Comparison of ENCODE assay signal across 28 cellular contexts in genomic region chr19:49109051-49109450, GRCh38. TPM values are rescaled to one million over a fixed set of nuclear protein-coding genes. Genes with fewer than 3 reads are reported as not detected.
DNase-seq lines count a peak whose midpoint lies in the region; ATAC-seq, FAIRE-seq and TF ChIP-seq lines count a peak whose summit lies in the region.
"Had no signal": no experiment of that assay in that cellular context is flagged by ENCODE, and none has a peak within 500 bp of the region (broad histone marks: within the 10 kb centered on the region; RNA-seq: fewer than 3 reads in every experiment).

No MANE protein-coding gene starts in this region.

- H3K4me1 Mint-ChIP-seq in GM23338 (peaks cover 21% of the 10 kb centered on the region), neural crest cell (peaks cover 15% of the 10 kb centered on the region)

- 99% methylated on average over 5 of the region's 5 CpGs for WGBS in GM12878 (ENCODE audit: insufficient coverage, insufficient replicate concordance, low lambda C conversion rate, missing lambda C conversion rate)

- DNase-seq in A673 (ENCODE audit: low spot score), result no peak
- DNase-seq in GM23338 (ENCODE audit: low spot score), result no peak
- DNase-seq in GM12878 (ENCODE audit: low read depth, low spot score), result no peak
- DNase-seq in neural crest cell (ENCODE audit: low read depth, low spot score), result no peak
- DNase-seq: activated CD4-positive, alpha-beta T cell treated with anti-CD3 and anti-CD28 coated beads for 4 hours; Calu3; left cardiac atrium; mammary epithelial cell; NCI-H1048; NCI-H187; NCI-H2227 treated with DMSO at 0.1 percent for 48 hours; NCI-H69; nucleus accumbens; retina; substantia nigra had no signal

- CTCF ChIA-PET in A673 (lab: Charles Lee), result interaction anchor here (1.0 kb wide), 1 partner anchor 11 kb away, joined by 3 read pairs; no protein-coding TSS in a partner anchor
- CTCF ChIA-PET in GM12878 (lab: Yijun Ruan, JAX), result interaction anchor here (1.0 to 1.7 kb wide), 3 partner anchors 11 to 90 kb away, joined by 3 to 9 read pairs (median 3); no protein-coding TSS in a partner anchor

- peaks cover 58% of the 10 kb centered on the region for H3K36me3 ChIP-seq in A673 (ENCODE audit: insufficient read depth, low read length, poor library complexity, severe bottlenecking)
- 0 out of 2 replicates have a peak, but pooled peaks cover 10% of the 10 kb centered on the region for H3K36me3 ChIP-seq in GM23338 (ENCODE audit: insufficient read depth)
- peaks cover 7 to 37% of the 10 kb centered on the region in 2 experiments for H3K36me3 ChIP-seq in GM12878 (ENCODE audit: control insufficient read depth in 2 of 2, insufficient read depth in 2 of 2, low read length in 1 of 2)

- no peaks in the 10 kb centered on the region for H3K79me2 ChIP-seq in GM23338 (replicated peaks; ENCODE audit: insufficient read depth)
- no peaks in the 10 kb centered on the region for H3K79me2 ChIP-seq in GM12878 (ENCODE audit: control insufficient read depth, insufficient read depth, low read length)

- intact Hi-C loops in A673 (cut with micrococcal nuclease; ENCODE audit: unreplicated experiment), result no loop called here
- intact Hi-C loops in GM12878 (cut with micrococcal nuclease; ENCODE audit: unreplicated experiment), result no loop called here

- H2AFZ ChIP-seq in GM23338 (no peak overlapping the region), GM12878 (ENCODE audit: control insufficient read depth, low read depth, low read length) (no peak overlapping the region)

- POLR2A ChIA-PET in A673 (lab: Charles Lee; ENCODE audit: low non-redundant PET) (no interaction called here), GM12878 (lab: Charles Lee) (interaction anchor here (0.7 kb wide), 1 partner anchor 341 kb away, joined by 8 read pairs; no protein-coding TSS in a partner anchor)

- peaks cover 52% of the 10 kb centered on the region for H3K36me3 Mint-ChIP-seq in GM23338 (ENCODE audit: low read depth)
- peaks cover 19% of the 10 kb centered on the region for H3K36me3 Mint-ChIP-seq in neural crest cell (ENCODE audit: low read depth)

- H3K27ac ChIP-seq in A673 (ENCODE audit: low read depth, low read length, poor library complexity, severe bottlenecking), result peak overlapping the region; percentile 58
- H3K27ac ChIP-seq in GM23338 (ENCODE audit: low read depth), result no peak overlapping the region
- no peak overlapping the region for H3K27ac ChIP-seq in GM12878 (ENCODE audit: control insufficient read depth, insufficient read depth)
- H3K27ac ChIP-seq: epithelial cell of prostate, heart left ventricle had no signal

- H3K9me2 ChIP-seq in GM23338 (ENCODE audit: insufficient read depth), result no peaks in the 10 kb centered on the region

- TF ChIP-seq CTCF in A673 (conservative IDR thresholded peaks at IDR 0.05; ENCODE audit: low read depth, low read length) (no peak), GM23338 (conservative IDR thresholded peaks at IDR 0.05; ENCODE audit: low read depth in 2 of 2) (no peak), GM12878 (IDR thresholded peaks at IDR 0.05 in 2 of 3, conservative IDR thresholded peaks at IDR 0.05 in 1 of 3; ENCODE audit: control insufficient read depth in 2 of 3, extremely low read depth in 1 of 3, insufficient read depth in 1 of 3, low read depth in 3 of 3, low read length in 3 of 3) (no peak), neural crest cell (conservative IDR thresholded peaks at IDR 0.05) (no peak)

- H3K4me3 ChIP-seq in A673 (ENCODE audit: low read depth, low read length, poor library complexity, severe bottlenecking) (no peak overlapping the region), GM23338 (no peak overlapping the region), GM12878 (no peak overlapping the region)
- H3K4me3 ChIP-seq: heart left ventricle had no signal

- BruUV-seq in A673 (replicated peaks; lab: Mats Ljungman, UMichigan), result no TSS peak
- BruUV-seq in GM12878 (replicated peaks; lab: Mats Ljungman, UMichigan), result no TSS peak

- SMC1A ChIA-PET in GM12878 (lab: Charles Lee; ENCODE audit: uncharacterized antibody, unreplicated experiment), result no interaction called here

- H3F3A ChIP-seq in GM23338 (replicated peaks; ENCODE audit: low read depth), result peaks cover 36% of the 10 kb centered on the region

- no peaks in the 10 kb centered on the region for H3K9me3 ChIP-seq in A673 (ENCODE audit: low read depth, low read length, poor library complexity, severe bottlenecking)
- no peaks in the 10 kb centered on the region for H3K9me3 ChIP-seq in GM12878 (replicated peaks; ENCODE audit: control insufficient read depth, insufficient read depth, low read length)
- H3K9me3 ChIP-seq: heart left ventricle had no signal

- H3K27me3 Mint-ChIP-seq in GM23338 (ENCODE audit: insufficient read depth, low read depth, poor library complexity) (peaks cover 21% of the 10 kb centered on the region), neural crest cell (ENCODE audit: low read depth) (peaks cover 12% of the 10 kb centered on the region)
- H3K27me3 Mint-ChIP-seq: activated naive CD4-positive, alpha-beta T cell treated with anti-CD3 and anti-CD28 coated beads, Interleukin-2, amount 50 U/mL, for 24 hours had no signal

- peaks cover 10% of the 10 kb centered on the region for H3K4me1 ChIP-seq in A673 (ENCODE audit: insufficient read depth, low read length, poor library complexity, severe bottlenecking)
- no peaks in the 10 kb centered on the region; the same call in 1 of the 2 replicates for H3K4me1 ChIP-seq in GM23338 (ENCODE audit: insufficient read depth)
- H3K4me1 ChIP-seq in GM12878 (ENCODE audit: control insufficient read depth, insufficient read depth, low read length), result peaks cover 4% of the 10 kb centered on the region

- TF ChIP-seq RAD21 in GM12878 (IDR thresholded peaks at IDR 0.05; ENCODE audit: insufficient read depth, low read depth, low read length), result no peak

- H3K27me3 ChIP-seq in A673 (replicated peaks; ENCODE audit: insufficient read depth, low read depth, low read length, poor library complexity), result no peaks in the 10 kb centered on the region
- no peaks in the 10 kb centered on the region for H3K27me3 ChIP-seq in GM23338 (ENCODE audit: insufficient read depth)
- no peaks in the 10 kb centered on the region for H3K27me3 ChIP-seq in GM12878 (replicated peaks in 1 of 2; ENCODE audit: control insufficient read depth in 2 of 2, insufficient read depth in 2 of 2, low read length in 1 of 2)
- H3K27me3 ChIP-seq: heart left ventricle had no signal

- TF ChIP-seq EP300 in GM12878 (IDR thresholded peaks at IDR 0.05; ENCODE audit: borderline replicate concordance in 1 of 2, control insufficient read depth in 1 of 2, low read depth in 2 of 2, low read length in 2 of 2), result no peak

- no peak for FAIRE-seq in GM12878 (lab: Jason Lieb, UNC)
- FAIRE-seq: astrocyte had no signal

- H3K27ac Mint-ChIP-seq in GM23338 (peak overlapping the region; percentile 85; the same call in 1 of the 2 replicates), neural crest cell (ENCODE audit: unreplicated experiment) (no peak overlapping the region)
- H3K27ac Mint-ChIP-seq: activated naive CD4-positive, alpha-beta T cell treated with anti-CD3 and anti-CD28 coated beads, Interleukin-2, amount 50 U/mL, for 24 hours; T-helper 1 cell treated with Interleukin-12 subunit alpha and Interleukin-12 subunit beta and Interleukin-4 antibody, amounts not matched to agents 30 μg/mL and 1 μg/mL, for 36 hours had no signal

- RAD21 ChIA-PET in GM12878 (lab: Charles Lee; ENCODE audit: unreplicated experiment), result no interaction called here

- peaks cover 30% of the 10 kb centered on the region; the same call in 1 of the 2 replicates for H4K20me1 ChIP-seq in GM23338 (replicated peaks; ENCODE audit: insufficient read depth)
- no peaks in the 10 kb centered on the region for H4K20me1 ChIP-seq in GM12878 (ENCODE audit: control insufficient read depth, insufficient read depth)

- no peaks in the 10 kb centered on the region; the same call in 1 of the 3 replicates for H3K9me3 Mint-ChIP-seq in GM23338
- no peaks in the 10 kb centered on the region for H3K9me3 Mint-ChIP-seq in neural crest cell
- H3K9me3 Mint-ChIP-seq: activated naive CD4-positive, alpha-beta T cell treated with anti-CD3 and anti-CD28 coated beads, Interleukin-2, amount 50 U/mL, for 24 hours; CD14-positive monocyte; T-helper 1 cell treated with Interleukin-12 subunit alpha and Interleukin-12 subunit beta and Interleukin-4 antibody, amounts not matched to agents 30 μg/mL and 1 μg/mL, for 36 hours had no signal

- in situ Hi-C loops in GM12878 (cut with MboI), result no loop called here

- H3K4me2 ChIP-seq in GM23338 (no peak overlapping the region), GM12878 (ENCODE audit: control insufficient read depth, insufficient read depth) (no peak overlapping the region)

- no peak overlapping the region for H3K9ac ChIP-seq in GM12878 (ENCODE audit: control insufficient read depth, insufficient read depth, low read length)

- ATAC-seq in GM23338, result no peak
- no peak for ATAC-seq in GM12878
- no peak for ATAC-seq in HG03135 (IDR thresholded peaks at IDR 0.05; ENCODE audit: unreplicated experiment)
- no peak for ATAC-seq in GM18520 (IDR thresholded peaks at IDR 0.05; ENCODE audit: unreplicated experiment)
- ATAC-seq in GM21786 (IDR thresholded peaks at IDR 0.05; ENCODE audit: unreplicated experiment), result no peak
- ATAC-seq: heart left ventricle, left cardiac atrium had no signal

- H3K4me3 Mint-ChIP-seq in GM23338 (no peak overlapping the region), neural crest cell (peak overlapping the region; percentile 50)
- H3K4me3 Mint-ChIP-seq: activated naive CD4-positive, alpha-beta T cell treated with anti-CD3 and anti-CD28 coated beads, Interleukin-2, amount 50 U/mL, for 24 hours; CD14-positive monocyte; T-helper 1 cell treated with Interleukin-12 subunit alpha and Interleukin-12 subunit beta and Interleukin-4 antibody, amounts not matched to agents 30 μg/mL and 1 μg/mL, for 36 hours had no signal

- peak; percentile 54 for TF ChIP-seq POLR2A in GM12878 (IDR thresholded peaks at IDR 0.05; ENCODE audit: low read depth, low read length)

RNA-seq across cellular contexts. Expression of gene LIN7B, which starts 5.1 kb away (rescaled TPM):
- total RNA-seq in A673 (2021), result 19.9 and 24.3 TPM in 2 replicates
- 1.2 and 7.8 TPM in 2 replicates for total RNA-seq in GM23338 (2014; rRNA removed; shearing (Covaris generic))
- 8.6 and 10.5 TPM in 2 replicates for polyA plus RNA-seq in GM23338 (2016; fragmentation: Nextera tagmentation; extraction: Ambion mirVana)
- 0.67 TPM in 1 of 2 replicates, not detected in the other for total RNA-seq in GM12878 (2013; cell fraction: nucleolus; rRNA removed)
- 1.5 and 1.9 TPM in 2 replicates for total RNA-seq in GM12878 (2014; rRNA removed)
- 0.63 and 1.1 TPM in 2 replicates for total RNA-seq in GM12878 (2014; rRNA removed; fragmentation: Illumina TruSeq; extraction: Trizol)
- 1.8 and 2.9 TPM in 2 replicates for total RNA-seq in GM12878 (2021)
- polyA plus RNA-seq in GM12878 (2011; ENCODE audit: low read depth), result not detected
- 0.50 and 0.88 TPM in 2 replicates for polyA plus RNA-seq in GM12878 (2011; rRNA removed)
- polyA plus RNA-seq in GM12878 (2011; cell fraction: cytosol; rRNA removed), result 1.2 and 1.8 TPM in 2 replicates
- polyA plus RNA-seq in GM12878 (2011; cell fraction: nucleus; rRNA removed), result 2.2 and 4.1 TPM in 2 replicates
- 1.4 and 1.5 TPM in 2 replicates for polyA plus RNA-seq in GM12878 (2012)
- not detected in 2 replicates for polyA plus RNA-seq in GM12878 (2014; fragmentation: Illumina TruSeq; extraction: Trizol)
- under 1 TPM in 1 of 2 experiments, not detected in 1; 0.15 TPM for polyA plus RNA-seq in GM12878 (2014; fragmentation: Nextera tagmentation; extraction: Ambion mirVana)
- 2.6 and 3.2 TPM in 2 replicates for polyA plus RNA-seq in GM12878 (2014; rRNA removed)
- 1 to 10 TPM; 3.0 to 3.5 TPM for polyA plus RNA-seq in GM12878 (2016; fragmentation: Nextera tagmentation; extraction: Ambion mirVana)
- 0.67 and 0.80 TPM in 2 replicates for polyA minus RNA-seq in GM12878 (2011; rRNA and poly(A)+ RNA removed)
- 4.3 TPM in 1 of 2 replicates, not detected in the other for polyA minus RNA-seq in GM12878 (2011; cell fraction: cytosol; rRNA and poly(A)+ RNA removed)
- polyA minus RNA-seq in GM12878 (2011; cell fraction: nucleus; rRNA and poly(A)+ RNA removed), result 0.77 and 1.8 TPM in 2 replicates
- total RNA-seq in neural crest cell, result 5.4 and 7.5 TPM in 2 replicates

RNA-seq across cellular contexts. Expression of gene C19orf73, which starts 9.9 kb away (rescaled TPM):
- total RNA-seq in A673 (2021) (1.7 and 2.6 TPM in 2 replicates), GM12878 (2014; rRNA removed) (0.98 and 1.2 TPM in 2 replicates), GM12878 (2014; rRNA removed; fragmentation: Illumina TruSeq; extraction: Trizol) (0.49 and 0.60 TPM in 2 replicates), GM12878 (2021) (0.74 and 0.90 TPM in 2 replicates), neural crest cell (1.0 and 1.3 TPM in 2 replicates)
- 2.6 and 8.1 TPM in 2 replicates for total RNA-seq in GM23338 (2014; rRNA removed; shearing (Covaris generic))
- polyA plus RNA-seq in GM23338 (2016; fragmentation: Nextera tagmentation; extraction: Ambion mirVana) (8.0 and 9.1 TPM in 2 replicates), GM12878 (2011; rRNA removed) (0.29 and 0.54 TPM in 2 replicates), GM12878 (2014; fragmentation: Illumina TruSeq; extraction: Trizol) (0.65 TPM in 1 of 2 replicates, not detected in the other), GM12878 (2014; fragmentation: Nextera tagmentation; extraction: Ambion mirVana) (under 1 TPM; 0.20 to 0.69 TPM), GM12878 (2014; rRNA removed) (1.0 and 2.1 TPM in 2 replicates), GM12878 (2016; fragmentation: Nextera tagmentation; extraction: Ambion mirVana) (1 to 10 TPM; 1.6 to 2.0 TPM)
- total RNA-seq in GM12878 (2013; cell fraction: nucleolus; rRNA removed), result 0.69 and 1.2 TPM in 2 replicates
- not detected for polyA plus RNA-seq in GM12878 (2011; ENCODE audit: low read depth)
- polyA plus RNA-seq in GM12878 (2011; cell fraction: cytosol; rRNA removed), result 1.4 and 2.0 TPM in 2 replicates
- 2.3 and 3.4 TPM in 2 replicates for polyA plus RNA-seq in GM12878 (2011; cell fraction: nucleus; rRNA removed)
- 0.51 and 0.55 TPM in 2 replicates for polyA plus RNA-seq in GM12878 (2012)
- 0.66 and 3.6 TPM in 2 replicates for polyA minus RNA-seq in GM12878 (2011; rRNA and poly(A)+ RNA removed)
- polyA minus RNA-seq in GM12878 (2011; cell fraction: cytosol; rRNA and poly(A)+ RNA removed), result not detected in 2 replicates
- polyA minus RNA-seq in GM12878 (2011; cell fraction: nucleus; rRNA and poly(A)+ RNA removed), result 2.7 and 4.1 TPM in 2 replicates
- total RNA-seq: urinary bladder had no signal

RNA-seq across cellular contexts. Expression of gene PPFIA3, which starts 10.3 kb away (rescaled TPM):
- total RNA-seq in A673 (2021), result 33.1 and 33.6 TPM in 2 replicates
- 22.6 and 29.7 TPM in 2 replicates for total RNA-seq in GM23338 (2014; rRNA removed; shearing (Covaris generic))
- polyA plus RNA-seq in GM23338 (2016; fragmentation: Nextera tagmentation; extraction: Ambion mirVana), result 21.3 and 25.4 TPM in 2 replicates
- total RNA-seq in GM12878 (2013; cell fraction: nucleolus; rRNA removed), result 3.5 and 5.8 TPM in 2 replicates
- total RNA-seq in GM12878 (2014; rRNA removed), result 0.73 and 0.87 TPM in 2 replicates
- 0.40 and 0.60 TPM in 2 replicates for total RNA-seq in GM12878 (2014; rRNA removed; fragmentation: Illumina TruSeq; extraction: Trizol)
- 1.3 and 1.7 TPM in 2 replicates for total RNA-seq in GM12878 (2021)
- polyA plus RNA-seq in GM12878 (2011; ENCODE audit: low read depth), result 0.41 TPM
- polyA plus RNA-seq in GM12878 (2011; rRNA removed), result 0.71 and 0.79 TPM in 2 replicates
- 0.81 and 1.2 TPM in 2 replicates for polyA plus RNA-seq in GM12878 (2011; cell fraction: cytosol; rRNA removed)
- polyA plus RNA-seq in GM12878 (2011; cell fraction: nucleus; rRNA removed), result 6.1 and 6.5 TPM in 2 replicates
- 0.69 and 1.0 TPM in 2 replicates for polyA plus RNA-seq in GM12878 (2012)
- 0.21 TPM in 1 of 2 replicates, not detected in the other for polyA plus RNA-seq in GM12878 (2014; fragmentation: Illumina TruSeq; extraction: Trizol)
- polyA plus RNA-seq in GM12878 (2014; fragmentation: Nextera tagmentation; extraction: Ambion mirVana), result not detected
- 0.62 and 1.3 TPM in 2 replicates for polyA plus RNA-seq in GM12878 (2014; rRNA removed)
- polyA plus RNA-seq in GM12878 (2016; fragmentation: Nextera tagmentation; extraction: Ambion mirVana), result under 1 TPM in 1 of 2 experiments, not detected in 1; 0.11 TPM
- polyA minus RNA-seq in GM12878 (2011; rRNA and poly(A)+ RNA removed), result 1.0 and 1.4 TPM in 2 replicates
- 0.52 and 1.3 TPM in 2 replicates for polyA minus RNA-seq in GM12878 (2011; cell fraction: cytosol; rRNA and poly(A)+ RNA removed)
- polyA minus RNA-seq in GM12878 (2011; cell fraction: nucleus; rRNA and poly(A)+ RNA removed), result 1.2 and 3.8 TPM in 2 replicates
- 21.7 and 22.7 TPM in 2 replicates for total RNA-seq in neural crest cell
- polyA plus RNA-seq: CD14-positive monocyte had no signal

RNA-seq across cellular contexts. Expression of gene SNRNP70, which starts 23.8 kb away (rescaled TPM):
- total RNA-seq in A673 (2021) (291 and 295 TPM in 2 replicates), GM12878 (2014; rRNA removed) (279 and 350 TPM in 2 replicates), GM12878 (2014; rRNA removed; fragmentation: Illumina TruSeq; extraction: Trizol) (89.2 and 90.2 TPM in 2 replicates), GM12878 (2021) (193 and 215 TPM in 2 replicates), neural crest cell (291 and 303 TPM in 2 replicates)
- 349 and 361 TPM in 2 replicates for total RNA-seq in GM23338 (2014; rRNA removed; shearing (Covaris generic))
- polyA plus RNA-seq in GM23338 (2016; fragmentation: Nextera tagmentation; extraction: Ambion mirVana) (229 and 243 TPM in 2 replicates), GM12878 (2011; rRNA removed) (105 and 162 TPM in 2 replicates), GM12878 (2014; fragmentation: Illumina TruSeq; extraction: Trizol) (102 and 112 TPM in 2 replicates), GM12878 (2014; fragmentation: Nextera tagmentation; extraction: Ambion mirVana) (10 to 100 TPM in 1 of 2 experiments, 1 to 10 TPM in 1; 2.7 to 14.9 TPM), GM12878 (2014; rRNA removed) (453 and 499 TPM in 2 replicates), GM12878 (2016; fragmentation: Nextera tagmentation; extraction: Ambion mirVana) (100 to 1,000 TPM; 157 to 192 TPM)
- total RNA-seq in GM12878 (2013; cell fraction: nucleolus; rRNA removed), result 511 and 606 TPM in 2 replicates
- 53.8 TPM for polyA plus RNA-seq in GM12878 (2011; ENCODE audit: low read depth)
- 236 and 362 TPM in 2 replicates for polyA plus RNA-seq in GM12878 (2011; cell fraction: cytosol; rRNA removed)
- polyA plus RNA-seq in GM12878 (2011; cell fraction: nucleus; rRNA removed), result 1,226 and 1,900 TPM in 2 replicates
- polyA plus RNA-seq in GM12878 (2012), result 160 and 231 TPM in 2 replicates
- polyA minus RNA-seq in GM12878 (2011; rRNA and poly(A)+ RNA removed), result 27.6 and 69.7 TPM in 2 replicates
- polyA minus RNA-seq in GM12878 (2011; cell fraction: cytosol; rRNA and poly(A)+ RNA removed), result 47.0 and 50.0 TPM in 2 replicates
- 99.1 and 161 TPM in 2 replicates for polyA minus RNA-seq in GM12878 (2011; cell fraction: nucleus; rRNA and poly(A)+ RNA removed)

RNA-seq across cellular contexts. Expression of gene KCNA7, which starts 36.6 kb away (rescaled TPM):
- not detected in 2 replicates for total RNA-seq in A673 (2021)
- total RNA-seq in GM23338 (2014; rRNA removed; shearing (Covaris generic)), result not detected in 2 replicates
- polyA plus RNA-seq in GM23338 (2016; fragmentation: Nextera tagmentation; extraction: Ambion mirVana), result 0.08 and 0.14 TPM in 2 replicates
- total RNA-seq in GM12878 (2013; cell fraction: nucleolus; rRNA removed), result not detected in 2 replicates
- total RNA-seq in GM12878 (2014; rRNA removed), result not detected in 2 replicates
- not detected in 2 replicates for total RNA-seq in GM12878 (2014; rRNA removed; fragmentation: Illumina TruSeq; extraction: Trizol)
- total RNA-seq in GM12878 (2021), result not detected in 2 replicates
- polyA plus RNA-seq in GM12878 (2011; ENCODE audit: low read depth), result not detected
- not detected in 2 replicates for polyA plus RNA-seq in GM12878 (2011; rRNA removed)
- not detected in 2 replicates for polyA plus RNA-seq in GM12878 (2011; cell fraction: cytosol; rRNA removed)
- not detected in 2 replicates for polyA plus RNA-seq in GM12878 (2011; cell fraction: nucleus; rRNA removed)
- not detected in 2 replicates for polyA plus RNA-seq in GM12878 (2012)
- polyA plus RNA-seq in GM12878 (2014; fragmentation: Illumina TruSeq; extraction: Trizol), result not detected in 2 replicates
- not detected for polyA plus RNA-seq in GM12878 (2014; fragmentation: Nextera tagmentation; extraction: Ambion mirVana)
- polyA plus RNA-seq in GM12878 (2014; rRNA removed), result not detected in 2 replicates
- polyA plus RNA-seq in GM12878 (2016; fragmentation: Nextera tagmentation; extraction: Ambion mirVana), result not detected
- polyA minus RNA-seq in GM12878 (2011; rRNA and poly(A)+ RNA removed), result not detected in 2 replicates
- polyA minus RNA-seq in GM12878 (2011; cell fraction: cytosol; rRNA and poly(A)+ RNA removed), result not detected in 2 replicates
- polyA minus RNA-seq in GM12878 (2011; cell fraction: nucleus; rRNA and poly(A)+ RNA removed), result not detected in 2 replicates
- total RNA-seq in neural crest cell, result not detected in 2 replicates
- total RNA-seq: Calu3, Daoy, RPMI7951, urinary bladder had no signal
- polyA plus RNA-seq: AG04450, CD14-positive monocyte, mammary epithelial cell, urinary bladder had no signal
